In genomic region chr1:14778882-14779594, GRCh38 we compare ENCODE assay signal across 8 cellular contexts.
A peak's percentile ranks its signal among the peaks of the same experiment; 100 is the strongest.
DNase-seq lines count a peak whose midpoint lies in the region; ATAC-seq, FAIRE-seq and TF ChIP-seq lines count a peak whose summit lies in the region.

No MANE protein-coding gene starts in this region.

- FAIRE-seq in D721Med (lab: Jason Lieb, UNC) (no peak), small intestine (lab: Jason Lieb, UNC) (no peak)

- H3K27me3 ChIP-seq in small intestine (ENCODE audit: control insufficient read depth in 2 of 2, insufficient read depth in 2 of 2, low read length in 2 of 2) = no peaks in the 10 kb centered on the region

- DNase-seq in D721Med (ENCODE audit: insufficient read length, low spot score) (no peak), HFF-Myc (ENCODE audit: extremely low read depth, low read depth) (no peak), UCSD-AML1 (lab: John Stamatoyannopoulos, UW; ENCODE audit: unreplicated experiment) (peak; percentile 66), fibroblast of villous mesenchyme (ENCODE audit: low read depth) (peak; percentile 4), small intestine (peak; percentile 30), NCI-H2029 treated with DMSO at 0.1 percent for 48 hours (lab: John Stamatoyannopoulos, UW) (no peak)

- WGBS in small intestine, 3 donors = 63 to 68% (median 64%) methylated on average over 10 of the region's 10 CpGs

- H3K4me3 ChIP-seq in HFF-Myc (replicated peaks; ENCODE audit: low read depth, low read length) (no peak overlapping the region), fibroblast of villous mesenchyme (ENCODE audit: low read depth, low read length) (no peak overlapping the region), small intestine (ENCODE audit: low read depth in 1 of 2, low read length in 2 of 2) (no peak overlapping the region)

- H3K4me1 ChIP-seq in small intestine (ENCODE audit: control insufficient read depth in 2 of 2, insufficient read depth in 1 of 2, low read depth in 1 of 2, low read length in 1 of 2) = no peaks in the 10 kb centered on the region

- H3K9me3 ChIP-seq in small intestine (ENCODE audit: control insufficient read depth, low read depth) = no peaks in the 10 kb centered on the region

- no peaks in the 10 kb centered on the region for H3K36me3 ChIP-seq in small intestine (ENCODE audit: control insufficient read depth in 2 of 2, insufficient read depth in 2 of 2, low read length in 2 of 2)

- TF ChIP-seq CTCF in D721Med (IDR thresholded peaks at IDR 0.05; ENCODE audit: insufficient read depth, missing control alignments) (peak; percentile 55), HFF-Myc (IDR thresholded peaks at IDR 0.05; ENCODE audit: low read depth, low read length, missing control alignments) (peak; percentile 83), fibroblast of villous mesenchyme (IDR thresholded peaks at IDR 0.05; ENCODE audit: insufficient read depth, low read depth, low read length) (peak; percentile 70)

- no peak for ATAC-seq in GM18858 (IDR thresholded peaks at IDR 0.05; ENCODE audit: unreplicated experiment)
- ATAC-seq in HG02610 (IDR thresholded peaks at IDR 0.05; ENCODE audit: unreplicated experiment) = no peak

- no peak overlapping the region for H3K27ac ChIP-seq in small intestine (ENCODE audit: low read depth in 1 of 2, low read length in 1 of 2)

Comparison
In these comparisons a context has a peak if more than half of its experiments do, and no peak if none do; other contexts are left out.
1. DNase-seq: peak in UCSD-AML1 (single experiment), fibroblast of villous mesenchyme (single experiment) and small intestine (single experiment); none in D721Med (single experiment), HFF-Myc (single experiment) and NCI-H2029 treated with DMSO at 0.1 percent for 48 hours (single experiment).
2. Peak in every context shown above with its lines, with median percentiles within 50 percentile points of each other: CTCF ChIP-seq.